Comparison of ENCODE assay signal across 16 cellular contexts in genomic region chr16:24769806-24770205, GRCh38. TPM values are rescaled to one million over a fixed set of nuclear protein-coding genes. Genes with fewer than 3 reads are reported as not detected.
DNase-seq lines count a peak whose midpoint lies in the region; TF ChIP-seq lines count a peak whose summit lies in the region.
"Had no signal": no experiment of that assay in that cellular context is flagged by ENCODE, and none has a peak within 500 bp of the region (broad histone marks: within the 10 kb centered on the region; RNA-seq: fewer than 3 reads in every experiment).

No MANE protein-coding gene starts in this region.

- intact Hi-C loops in Calu3 (cut with micrococcal nuclease; ENCODE audit: unreplicated experiment): no loop called here
- intact Hi-C loops in stomach (cut with DNase I; ENCODE audit: low total_unique reads): no loop called here

- TF ChIP-seq CTCF in Calu3 (IDR thresholded peaks at IDR 0.05; ENCODE audit: unreplicated experiment): no peak
- TF ChIP-seq CTCF in stomach (IDR thresholded peaks at IDR 0.05): no peak

- no TSS peak for BruUV-seq in Calu3 (replicated peaks; lab: Mats Ljungman, UMichigan)

- no peak for TF ChIP-seq POLR2A in stomach (IDR thresholded peaks at IDR 0.05)

- H3K36me3 ChIP-seq in ACC112 (ENCODE audit: insufficient read depth, low read length) (peaks cover 20% of the 10 kb centered on the region), adipocyte (ENCODE audit: control insufficient read depth, insufficient read depth, low read length, severe bottlenecking) (peaks cover 58% of the 10 kb centered on the region), stomach (peaks cover 0 to 23% (median 12%) of the 10 kb centered on the region in 4 donors)

- H3K9me3 ChIP-seq in adipocyte (ENCODE audit: control insufficient read depth, low read length) (no peaks in the 10 kb centered on the region), stomach (no peaks in the 10 kb centered on the region)

- H3K27me3 ChIP-seq in ACC112 (ENCODE audit: insufficient read depth, low read length) (no peaks in the 10 kb centered on the region), adipocyte (replicated peaks; ENCODE audit: control insufficient read depth, insufficient read depth, low read length) (no peaks in the 10 kb centered on the region), stomach (no peaks in the 10 kb centered on the region)

- H3K27ac ChIP-seq in ACC112 (ENCODE audit: low read depth, low read length) (peak overlapping the region; percentile 39), stomach (no peak overlapping the region), caudate nucleus (ENCODE audit: low read depth, low read length) (no peak overlapping the region)

- 89 to 97% (median 93%) methylated on average over 5 of the region's 5 CpGs for WGBS in stomach, 5 donors

- H3K36me3 Mint-ChIP-seq in Calu3 (ENCODE audit: insufficient read depth, unreplicated experiment) (peaks cover 13% of the 10 kb centered on the region), immature natural killer cell (peaks cover 4 to 10% (median 4%) of the 10 kb centered on the region in 3 donors)

- no peak for TF ChIP-seq EP300 in stomach (IDR thresholded peaks at IDR 0.05)

- H3K4me3 Mint-ChIP-seq in Calu3 (ENCODE audit: low read depth, unreplicated experiment) (no peak overlapping the region), immature natural killer cell (no peak overlapping the region)
- H3K4me3 Mint-ChIP-seq: CD14-positive monocyte had no signal

- H3K27ac Mint-ChIP-seq in Calu3 (ENCODE audit: unreplicated experiment): peak overlapping the region; percentile 15
- H3K27ac Mint-ChIP-seq in immature natural killer cell: peak overlapping the region; percentile 0 to 69 (median 31)

- H3K9ac ChIP-seq in adipocyte (ENCODE audit: low read length): no peak overlapping the region

- H3K9me3 Mint-ChIP-seq in Calu3 (ENCODE audit: low read depth, unreplicated experiment) (no peaks in the 10 kb centered on the region), immature natural killer cell (no peaks in the 10 kb centered on the region)
- H3K9me3 Mint-ChIP-seq: CD14-positive monocyte had no signal

- H2AFZ ChIP-seq in ACC112 (ENCODE audit: low read length, unreplicated experiment): no peak overlapping the region

- CTCF ChIA-PET in Calu3 (lab: Charles Lee): no interaction called here

- H3K4me1 ChIP-seq in ACC112 (ENCODE audit: control insufficient read depth, insufficient read depth, low read length, unreplicated experiment): peaks cover 16% of the 10 kb centered on the region
- peaks cover 11% of the 10 kb centered on the region for H3K4me1 ChIP-seq in adipocyte (ENCODE audit: control insufficient read depth, insufficient read depth, low read length)
- peaks cover 0 to 37% (median 16%) of the 10 kb centered on the region in 4 donors for H3K4me1 ChIP-seq in stomach

- H3K4me1 Mint-ChIP-seq in Calu3 (ENCODE audit: low read depth, unreplicated experiment): peaks cover 11% of the 10 kb centered on the region
- peaks cover 20 to 43% of the 10 kb centered on the region in 2 donors for H3K4me1 Mint-ChIP-seq in immature natural killer cell

- peaks cover 66% of the 10 kb centered on the region for H3K79me2 ChIP-seq in ACC112 (ENCODE audit: control insufficient read depth, insufficient read depth, low read length, unreplicated experiment)

- no peaks in the 10 kb centered on the region for H3K27me3 Mint-ChIP-seq in Calu3 (ENCODE audit: unreplicated experiment)
- peaks cover 0 to 2% (median 0%) of the 10 kb centered on the region in 3 donors for H3K27me3 Mint-ChIP-seq in immature natural killer cell (ENCODE audit: low read depth in 3 of 3)

- no peak for DNase-seq in Calu3
- DNase-seq in adipocyte (ENCODE audit: low read depth): peak; percentile 67
- DNase-seq in immature natural killer cell: no peak
- DNase-seq in NCI-H524 treated with DMSO at 0.1 percent for 48 hours (lab: John Stamatoyannopoulos, UW): no peak
- no peak for DNase-seq in stomach
- no peak for DNase-seq in COR-L47 (lab: John Stamatoyannopoulos, UW)
- no peak for DNase-seq in caudate nucleus (lab: John Stamatoyannopoulos, UW)
- DNase-seq: activated CD8-positive, alpha-beta memory T cell treated with anti-CD3 and anti-CD28 coated beads, Interleukin-2, amount 50 U/mL, for 4 hours; Karpas-422; midbrain; NCI-H2029 treated with DMSO at 0.1 percent for 48 hours; SHP77; stimulated activated CD4-positive, alpha-beta T cell treated with anti-CD3 and anti-CD28 coated beads, Interleukin-4, amount 100 ng/mL, for 1 hour; stimulated activated naive CD4-positive, alpha-beta T cell treated with Interleukin-2 at 50 U/mL for 16 hours had no signal

- H3K4me3 ChIP-seq in ACC112 (ENCODE audit: low read depth, low read length): no peak overlapping the region
- peak overlapping the region; percentile 34 for H3K4me3 ChIP-seq in adipocyte (ENCODE audit: low read length)
- no peak overlapping the region for H3K4me3 ChIP-seq in stomach

RNA-seq across cellular contexts. Expression of gene TNRC6A, which starts 40.4 kb away (rescaled TPM):
- total RNA-seq in Calu3 (2022) (58.4 and 60.1 TPM in 2 replicates), stomach (10 to 100 TPM; 37.1 to 59.6 (median 47.3) TPM)
- polyA plus RNA-seq in immature natural killer cell (10 to 100 TPM in 1 of 3 donors, 1 to 10 TPM in 2; 3.6 to 10.1 (median 3.9) TPM), stomach (10 to 100 TPM in 1 of 3 donors, 1 to 10 TPM in 2; 6.8 to 30.2 (median 10.0) TPM)
